Comparison of ENCODE assay signal across 3 cellular contexts in the genomic region with DNA sequence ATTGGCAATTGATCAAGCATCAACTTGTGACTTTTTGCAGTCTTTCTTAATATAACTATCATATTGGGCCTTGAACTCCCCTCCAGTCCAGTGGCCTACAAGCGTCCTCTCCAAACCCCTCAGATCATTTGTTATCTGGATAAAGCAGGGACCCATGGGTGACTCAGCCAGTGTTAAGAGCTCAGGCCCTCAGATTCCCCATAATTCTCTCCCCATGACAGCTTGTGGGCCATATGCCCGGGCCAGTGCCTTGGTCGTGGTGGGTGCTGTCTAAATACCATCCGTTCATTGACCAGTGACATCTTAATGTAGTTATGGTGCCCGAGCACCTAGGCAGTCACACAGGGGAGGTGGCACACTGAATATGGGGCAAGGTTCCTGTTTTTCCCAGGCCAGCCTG.
A peak's percentile ranks its signal among the peaks of the same experiment; 100 is the strongest.
TF ChIP-seq lines count a peak whose summit lies in the region.

No MANE protein-coding gene starts in this region.

TF ChIP-seq in SK-N-SH treated with all-trans-retinoic acid at 6 μM for 48 hours, 23 proteins besides CTCF, POLR2A, EP300 and RAD21:
- peak; percentile 74 for TF ChIP-seq ISL1 (CRISPR knock-in tag; IDR thresholded peaks at IDR 0.05)
- TF ChIP-seq, protein P1, sequence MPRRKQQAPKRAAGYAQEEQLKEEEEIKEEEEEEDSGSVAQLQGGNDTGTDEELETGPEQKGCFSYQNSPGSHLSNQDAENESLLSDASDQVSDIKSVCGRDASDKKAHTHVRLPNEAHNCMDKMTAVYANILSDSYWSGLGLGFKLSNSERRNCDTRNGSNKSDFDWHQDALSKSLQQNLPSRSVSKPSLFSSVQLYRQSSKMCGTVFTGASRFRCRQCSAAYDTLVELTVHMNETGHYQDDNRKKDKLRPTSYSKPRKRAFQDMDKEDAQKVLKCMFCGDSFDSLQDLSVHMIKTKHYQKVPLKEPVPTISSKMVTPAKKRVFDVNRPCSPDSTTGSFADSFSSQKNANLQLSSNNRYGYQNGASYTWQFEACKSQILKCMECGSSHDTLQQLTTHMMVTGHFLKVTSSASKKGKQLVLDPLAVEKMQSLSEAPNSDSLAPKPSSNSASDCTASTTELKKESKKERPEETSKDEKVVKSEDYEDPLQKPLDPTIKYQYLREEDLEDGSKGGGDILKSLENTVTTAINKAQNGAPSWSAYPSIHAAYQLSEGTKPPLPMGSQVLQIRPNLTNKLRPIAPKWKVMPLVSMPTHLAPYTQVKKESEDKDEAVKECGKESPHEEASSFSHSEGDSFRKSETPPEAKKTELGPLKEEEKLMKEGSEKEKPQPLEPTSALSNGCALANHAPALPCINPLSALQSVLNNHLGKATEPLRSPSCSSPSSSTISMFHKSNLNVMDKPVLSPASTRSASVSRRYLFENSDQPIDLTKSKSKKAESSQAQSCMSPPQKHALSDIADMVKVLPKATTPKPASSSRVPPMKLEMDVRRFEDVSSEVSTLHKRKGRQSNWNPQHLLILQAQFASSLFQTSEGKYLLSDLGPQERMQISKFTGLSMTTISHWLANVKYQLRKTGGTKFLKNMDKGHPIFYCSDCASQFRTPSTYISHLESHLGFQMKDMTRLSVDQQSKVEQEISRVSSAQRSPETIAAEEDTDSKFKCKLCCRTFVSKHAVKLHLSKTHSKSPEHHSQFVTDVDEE (CRISPR knock-in tag; IDR thresholded peaks at IDR 0.05) = no peak
TF ChIP-seq in SK-N-SH treated with all-trans-retinoic acid at 6 μM for 48 hours: peak in this region for 1.

TF ChIP-seq in SK-N-SH, 30 proteins besides CTCF, POLR2A, EP300 and RAD21:
- TF ChIP-seq YY1 (IDR thresholded peaks at IDR 0.05; ENCODE audit: low read depth) = no peak

TF ChIP-seq in K562, 482 proteins besides CTCF, POLR2A, EP300 and RAD21 (continues in another document):
- TF ChIP-seq MIER1 (IDR thresholded peaks at IDR 0.05; ENCODE audit: low read depth) = no peak
- no peak for TF ChIP-seq ZFP1 (CRISPR knock-in tag; IDR thresholded peaks at IDR 0.05)
- TF ChIP-seq CSDE1 (IDR thresholded peaks at IDR 0.05) = no peak
- peak; percentile 59 for TF ChIP-seq SOX6 (IDR thresholded peaks at IDR 0.05)
- no peak for TF ChIP-seq PTRF (tag; IDR thresholded peaks at IDR 0.05)
- no peak for TF ChIP-seq TOE1 (IDR thresholded peaks at IDR 0.05; ENCODE audit: borderline replicate concordance)
- no peak for TF ChIP-seq TOE1 (CRISPR knock-in tag; IDR thresholded peaks at IDR 0.05; ENCODE audit: borderline replicate concordance, low read depth)
- TF ChIP-seq CBX8 (IDR thresholded peaks at IDR 0.05; ENCODE audit: borderline replicate concordance, extremely low read depth, low read depth, low read length, poor library complexity, severe bottlenecking) = no peak
- TF ChIP-seq SMARCE1 (IDR thresholded peaks at IDR 0.05) = peak; percentile 95
- no peak for TF ChIP-seq ZNF77 (CRISPR knock-in tag; IDR thresholded peaks at IDR 0.05)
- TF ChIP-seq KLF10 (CRISPR knock-in tag; IDR thresholded peaks at IDR 0.05) = no peak
- no peak for TF ChIP-seq MCM5 (IDR thresholded peaks at IDR 0.05; ENCODE audit: low read depth)
- TF ChIP-seq FOSL1 (tag; conservative IDR thresholded peaks at IDR 0.05) = peak; percentile 95
- TF ChIP-seq SP2 (IDR thresholded peaks at IDR 0.05; ENCODE audit: extremely low read depth, low read depth, low read length, poor library complexity, severe bottlenecking) = no peak
- no peak for TF ChIP-seq SIN3A (IDR thresholded peaks at IDR 0.05; ENCODE audit: borderline replicate concordance in 2 of 2, control insufficient read depth in 1 of 2, low read depth in 2 of 2, low read length in 2 of 2)
- TF ChIP-seq MAFK (IDR thresholded peaks at IDR 0.05; ENCODE audit: low read length) = peak; percentile 60; the same call in 1 of the 2 replicates
- TF ChIP-seq, protein P2, sequence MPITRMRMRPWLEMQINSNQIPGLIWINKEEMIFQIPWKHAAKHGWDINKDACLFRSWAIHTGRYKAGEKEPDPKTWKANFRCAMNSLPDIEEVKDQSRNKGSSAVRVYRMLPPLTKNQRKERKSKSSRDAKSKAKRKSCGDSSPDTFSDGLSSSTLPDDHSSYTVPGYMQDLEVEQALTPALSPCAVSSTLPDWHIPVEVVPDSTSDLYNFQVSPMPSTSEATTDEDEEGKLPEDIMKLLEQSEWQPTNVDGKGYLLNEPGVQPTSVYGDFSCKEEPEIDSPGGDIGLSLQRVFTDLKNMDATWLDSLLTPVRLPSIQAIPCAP (CRISPR knock-in tag; IDR thresholded peaks at IDR 0.05; ENCODE audit: borderline replicate concordance) = no peak
- peak; percentile 78 for TF ChIP-seq NEUROD1 (IDR thresholded peaks at IDR 0.05; ENCODE audit: borderline replicate concordance, low read depth, low read length, partially characterized antibody)
- TF ChIP-seq IRF2 (CRISPR knock-in tag; IDR thresholded peaks at IDR 0.05) = no peak
- no peak for TF ChIP-seq KDM5B (IDR thresholded peaks at IDR 0.05; ENCODE audit: insufficient replicate concordance, low read depth, low read length)
- TF ChIP-seq, protein P3, sequence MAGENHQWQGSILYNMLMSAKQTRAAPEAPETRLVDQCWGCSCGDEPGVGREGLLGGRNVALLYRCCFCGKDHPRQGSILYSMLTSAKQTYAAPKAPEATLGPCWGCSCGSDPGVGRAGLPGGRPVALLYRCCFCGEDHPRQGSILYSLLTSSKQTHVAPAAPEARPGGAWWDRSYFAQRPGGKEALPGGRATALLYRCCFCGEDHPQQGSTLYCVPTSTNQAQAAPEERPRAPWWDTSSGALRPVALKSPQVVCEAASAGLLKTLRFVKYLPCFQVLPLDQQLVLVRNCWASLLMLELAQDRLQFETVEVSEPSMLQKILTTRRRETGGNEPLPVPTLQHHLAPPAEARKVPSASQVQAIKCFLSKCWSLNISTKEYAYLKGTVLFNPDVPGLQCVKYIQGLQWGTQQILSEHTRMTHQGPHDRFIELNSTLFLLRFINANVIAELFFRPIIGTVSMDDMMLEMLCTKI (IDR thresholded peaks at IDR 0.05; ENCODE audit: partially characterized antibody) = no peak
- TF ChIP-seq ZNF354B (CRISPR knock-in tag; IDR thresholded peaks at IDR 0.05) = no peak
- no peak for TF ChIP-seq HIVEP1 (CRISPR knock-in tag; IDR thresholded peaks at IDR 0.05)
- TF ChIP-seq, protein P4, sequence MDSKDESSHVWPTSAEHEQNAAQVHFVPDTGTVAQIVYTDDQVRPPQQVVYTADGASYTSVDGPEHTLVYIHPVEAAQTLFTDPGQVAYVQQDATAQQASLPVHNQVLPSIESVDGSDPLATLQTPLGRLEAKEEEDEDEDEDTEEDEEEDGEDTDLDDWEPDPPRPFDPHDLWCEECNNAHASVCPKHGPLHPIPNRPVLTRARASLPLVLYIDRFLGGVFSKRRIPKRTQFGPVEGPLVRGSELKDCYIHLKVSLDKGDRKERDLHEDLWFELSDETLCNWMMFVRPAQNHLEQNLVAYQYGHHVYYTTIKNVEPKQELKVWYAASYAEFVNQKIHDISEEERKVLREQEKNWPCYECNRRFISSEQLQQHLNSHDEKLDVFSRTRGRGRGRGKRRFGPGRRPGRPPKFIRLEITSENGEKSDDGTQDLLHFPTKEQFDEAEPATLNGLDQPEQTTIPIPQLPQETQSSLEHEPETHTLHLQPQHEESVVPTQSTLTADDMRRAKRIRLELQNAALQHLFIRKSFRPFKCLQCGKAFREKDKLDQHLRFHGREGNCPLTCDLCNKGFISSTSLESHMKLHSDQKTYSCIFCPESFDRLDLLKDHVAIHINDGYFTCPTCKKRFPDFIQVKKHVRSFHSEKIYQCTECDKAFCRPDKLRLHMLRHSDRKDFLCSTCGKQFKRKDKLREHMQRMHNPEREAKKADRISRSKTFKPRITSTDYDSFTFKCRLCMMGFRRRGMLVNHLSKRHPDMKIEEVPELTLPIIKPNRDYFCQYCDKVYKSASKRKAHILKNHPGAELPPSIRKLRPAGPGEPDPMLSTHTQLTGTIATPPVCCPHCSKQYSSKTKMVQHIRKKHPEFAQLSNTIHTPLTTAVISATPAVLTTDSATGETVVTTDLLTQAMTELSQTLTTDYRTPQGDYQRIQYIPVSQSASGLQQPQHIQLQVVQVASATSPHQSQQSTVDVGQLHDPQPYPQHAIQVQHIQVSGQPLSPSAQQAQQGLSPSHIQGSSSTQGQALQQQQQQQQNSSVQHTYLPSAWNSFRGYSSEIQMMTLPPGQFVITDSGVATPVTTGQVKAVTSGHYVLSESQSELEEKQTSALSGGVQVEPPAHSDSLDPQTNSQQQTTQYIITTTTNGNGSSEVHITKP (IDR thresholded peaks at IDR 0.05; ENCODE audit: partially characterized antibody) = no peak
- peak; percentile 72 for TF ChIP-seq CBFA2T2 (conservative IDR thresholded peaks at IDR 0.05)
- TF ChIP-seq, protein P5, sequence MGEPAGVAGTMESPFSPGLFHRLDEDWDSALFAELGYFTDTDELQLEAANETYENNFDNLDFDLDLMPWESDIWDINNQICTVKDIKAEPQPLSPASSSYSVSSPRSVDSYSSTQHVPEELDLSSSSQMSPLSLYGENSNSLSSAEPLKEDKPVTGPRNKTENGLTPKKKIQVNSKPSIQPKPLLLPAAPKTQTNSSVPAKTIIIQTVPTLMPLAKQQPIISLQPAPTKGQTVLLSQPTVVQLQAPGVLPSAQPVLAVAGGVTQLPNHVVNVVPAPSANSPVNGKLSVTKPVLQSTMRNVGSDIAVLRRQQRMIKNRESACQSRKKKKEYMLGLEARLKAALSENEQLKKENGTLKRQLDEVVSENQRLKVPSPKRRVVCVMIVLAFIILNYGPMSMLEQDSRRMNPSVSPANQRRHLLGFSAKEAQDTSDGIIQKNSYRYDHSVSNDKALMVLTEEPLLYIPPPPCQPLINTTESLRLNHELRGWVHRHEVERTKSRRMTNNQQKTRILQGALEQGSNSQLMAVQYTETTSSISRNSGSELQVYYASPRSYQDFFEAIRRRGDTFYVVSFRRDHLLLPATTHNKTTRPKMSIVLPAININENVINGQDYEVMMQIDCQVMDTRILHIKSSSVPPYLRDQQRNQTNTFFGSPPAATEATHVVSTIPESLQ (CRISPR knock-in tag; IDR thresholded peaks at IDR 0.05) = no peak
- no peak for TF ChIP-seq CBX1 (IDR thresholded peaks at IDR 0.05; ENCODE audit: low read depth)
- peak; percentile 77 to 80; a peak in 3 of 4 replicates for TF ChIP-seq KDM1A (IDR thresholded peaks at IDR 0.05)
- TF ChIP-seq, protein P6, sequence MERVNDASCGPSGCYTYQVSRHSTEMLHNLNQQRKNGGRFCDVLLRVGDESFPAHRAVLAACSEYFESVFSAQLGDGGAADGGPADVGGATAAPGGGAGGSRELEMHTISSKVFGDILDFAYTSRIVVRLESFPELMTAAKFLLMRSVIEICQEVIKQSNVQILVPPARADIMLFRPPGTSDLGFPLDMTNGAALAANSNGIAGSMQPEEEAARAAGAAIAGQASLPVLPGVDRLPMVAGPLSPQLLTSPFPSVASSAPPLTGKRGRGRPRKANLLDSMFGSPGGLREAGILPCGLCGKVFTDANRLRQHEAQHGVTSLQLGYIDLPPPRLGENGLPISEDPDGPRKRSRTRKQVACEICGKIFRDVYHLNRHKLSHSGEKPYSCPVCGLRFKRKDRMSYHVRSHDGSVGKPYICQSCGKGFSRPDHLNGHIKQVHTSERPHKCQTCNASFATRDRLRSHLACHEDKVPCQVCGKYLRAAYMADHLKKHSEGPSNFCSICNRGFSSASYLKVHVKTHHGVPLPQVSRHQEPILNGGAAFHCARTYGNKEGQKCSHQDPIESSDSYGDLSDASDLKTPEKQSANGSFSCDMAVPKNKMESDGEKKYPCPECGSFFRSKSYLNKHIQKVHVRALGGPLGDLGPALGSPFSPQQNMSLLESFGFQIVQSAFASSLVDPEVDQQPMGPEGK (CRISPR knock-in tag; IDR thresholded peaks at IDR 0.05; ENCODE audit: borderline replicate concordance) = no peak
- TF ChIP-seq, protein P7, sequence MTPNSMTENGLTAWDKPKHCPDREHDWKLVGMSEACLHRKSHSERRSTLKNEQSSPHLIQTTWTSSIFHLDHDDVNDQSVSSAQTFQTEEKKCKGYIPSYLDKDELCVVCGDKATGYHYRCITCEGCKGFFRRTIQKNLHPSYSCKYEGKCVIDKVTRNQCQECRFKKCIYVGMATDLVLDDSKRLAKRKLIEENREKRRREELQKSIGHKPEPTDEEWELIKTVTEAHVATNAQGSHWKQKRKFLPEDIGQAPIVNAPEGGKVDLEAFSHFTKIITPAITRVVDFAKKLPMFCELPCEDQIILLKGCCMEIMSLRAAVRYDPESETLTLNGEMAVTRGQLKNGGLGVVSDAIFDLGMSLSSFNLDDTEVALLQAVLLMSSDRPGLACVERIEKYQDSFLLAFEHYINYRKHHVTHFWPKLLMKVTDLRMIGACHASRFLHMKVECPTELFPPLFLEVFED (CRISPR knock-in tag; conservative IDR thresholded peaks at IDR 0.05) = no peak
- TF ChIP-seq, protein P8, sequence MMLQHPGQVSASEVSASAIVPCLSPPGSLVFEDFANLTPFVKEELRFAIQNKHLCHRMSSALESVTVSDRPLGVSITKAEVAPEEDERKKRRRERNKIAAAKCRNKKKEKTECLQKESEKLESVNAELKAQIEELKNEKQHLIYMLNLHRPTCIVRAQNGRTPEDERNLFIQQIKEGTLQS (IDR thresholded peaks at IDR 0.05) = peak; percentile 93
- TF ChIP-seq, protein P8 (CRISPR knock-in tag; conservative IDR thresholded peaks at IDR 0.05) = peak; percentile 79; the same call in 1 of the 2 replicates
- TF ChIP-seq, protein P9, sequence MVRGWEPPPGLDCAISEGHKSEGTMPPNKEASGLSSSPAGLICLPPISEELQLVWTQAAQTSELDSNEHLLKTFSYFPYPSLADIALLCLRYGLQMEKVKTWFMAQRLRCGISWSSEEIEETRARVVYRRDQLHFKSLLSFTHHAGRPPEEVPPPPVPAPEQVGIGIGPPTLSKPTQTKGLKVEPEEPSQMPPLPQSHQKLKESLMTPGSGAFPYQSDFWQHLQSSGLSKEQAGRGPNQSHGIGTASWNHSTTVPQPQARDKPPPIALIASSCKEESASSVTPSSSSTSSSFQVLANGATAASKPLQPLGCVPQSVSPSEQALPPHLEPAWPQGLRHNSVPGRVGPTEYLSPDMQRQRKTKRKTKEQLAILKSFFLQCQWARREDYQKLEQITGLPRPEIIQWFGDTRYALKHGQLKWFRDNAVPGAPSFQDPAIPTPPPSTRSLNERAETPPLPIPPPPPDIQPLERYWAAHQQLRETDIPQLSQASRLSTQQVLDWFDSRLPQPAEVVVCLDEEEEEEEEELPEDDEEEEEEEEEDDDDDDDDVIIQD (CRISPR knock-in tag; IDR thresholded peaks at IDR 0.05) = no peak
- no peak for TF ChIP-seq BMI1 (IDR thresholded peaks at IDR 0.05; ENCODE audit: low read length)
- no peak for TF ChIP-seq LCOR (CRISPR knock-in tag; IDR thresholded peaks at IDR 0.05)
- no peak for TF ChIP-seq KLF1 (tag; IDR thresholded peaks at IDR 0.05)
- TF ChIP-seq, protein P10, sequence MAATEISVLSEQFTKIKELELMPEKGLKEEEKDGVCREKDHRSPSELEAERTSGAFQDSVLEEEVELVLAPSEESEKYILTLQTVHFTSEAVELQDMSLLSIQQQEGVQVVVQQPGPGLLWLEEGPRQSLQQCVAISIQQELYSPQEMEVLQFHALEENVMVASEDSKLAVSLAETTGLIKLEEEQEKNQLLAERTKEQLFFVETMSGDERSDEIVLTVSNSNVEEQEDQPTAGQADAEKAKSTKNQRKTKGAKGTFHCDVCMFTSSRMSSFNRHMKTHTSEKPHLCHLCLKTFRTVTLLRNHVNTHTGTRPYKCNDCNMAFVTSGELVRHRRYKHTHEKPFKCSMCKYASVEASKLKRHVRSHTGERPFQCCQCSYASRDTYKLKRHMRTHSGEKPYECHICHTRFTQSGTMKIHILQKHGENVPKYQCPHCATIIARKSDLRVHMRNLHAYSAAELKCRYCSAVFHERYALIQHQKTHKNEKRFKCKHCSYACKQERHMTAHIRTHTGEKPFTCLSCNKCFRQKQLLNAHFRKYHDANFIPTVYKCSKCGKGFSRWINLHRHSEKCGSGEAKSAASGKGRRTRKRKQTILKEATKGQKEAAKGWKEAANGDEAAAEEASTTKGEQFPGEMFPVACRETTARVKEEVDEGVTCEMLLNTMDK (IDR thresholded peaks at IDR 0.05; ENCODE audit: borderline replicate concordance, insufficient read depth, low read depth, low read length, poor library complexity, severe bottlenecking) = no peak
- no peak for TF ChIP-seq TARDBP (IDR thresholded peaks at IDR 0.05)
- no peak for TF ChIP-seq SNRNP70 (optimal IDR thresholded peaks at IDR 0.05; ENCODE audit: low read depth, low read length)
